Comparison of ENCODE assay signal across 20 cellular contexts in genomic region chr2:147660680-147661079, GRCh38.
DNase-seq lines count a peak whose midpoint lies in the region; FAIRE-seq and TF ChIP-seq lines count a peak whose summit lies in the region.
"Had no signal": no experiment of that assay in that cellular context is flagged by ENCODE, and none has a peak within 500 bp of the region (broad histone marks: within the 10 kb centered on the region; RNA-seq: fewer than 3 reads in every experiment).

No MANE protein-coding gene starts in this region.

- H3K27ac ChIP-seq in CD8-positive, alpha-beta memory T cell (ENCODE audit: low read depth, low read length): no peak overlapping the region
- H3K27ac ChIP-seq: 22Rv1, HL-60, RWPE1 had no signal

- H3K36me3 Mint-ChIP-seq in CD8-positive, alpha-beta memory T cell: no peaks in the 10 kb centered on the region

- H3K9me3 ChIP-seq in CD8-positive, alpha-beta memory T cell (ENCODE audit: low read length): no peaks in the 10 kb centered on the region

- H3K4me3 ChIP-seq in bronchial epithelial cell (ENCODE audit: low read depth, low read length): no peak overlapping the region
- H3K4me3 ChIP-seq in CD8-positive, alpha-beta memory T cell (ENCODE audit: low read length): no peak overlapping the region
- H3K4me3 ChIP-seq: GM12878 had no signal

- peaks cover 0 to 3% (median 0%) of the 10 kb centered on the region in 5 donors for H3K9me3 Mint-ChIP-seq in CD8-positive, alpha-beta memory T cell

- POLR2A ChIA-PET in CD8-positive, alpha-beta memory T cell (lab: Charles Lee): no interaction called here

- peaks cover 18 to 27% (median 20%) of the 10 kb centered on the region in 3 donors for H3K4me1 Mint-ChIP-seq in CD8-positive, alpha-beta memory T cell

- CTCF ChIA-PET in CD8-positive, alpha-beta memory T cell (lab: Charles Lee): no interaction called here

- TF ChIP-seq CTCF in bronchial epithelial cell (IDR thresholded peaks at IDR 0.05; ENCODE audit: insufficient read depth, low read length, severe bottlenecking): no peak

- no peak overlapping the region for H3K4me3 Mint-ChIP-seq in CD8-positive, alpha-beta memory T cell

- peaks cover 18% of the 10 kb centered on the region for H3K4me1 ChIP-seq in CD8-positive, alpha-beta memory T cell (ENCODE audit: insufficient read depth, low read length)

- FAIRE-seq in bronchial epithelial cell (lab: Jason Lieb, UNC): peak; percentile 50
- FAIRE-seq: GM12878 had no signal

- peaks cover 3 to 5% of the 10 kb centered on the region in 2 donors for H3K27me3 Mint-ChIP-seq in CD8-positive, alpha-beta memory T cell

- H3K27ac Mint-ChIP-seq in CD8-positive, alpha-beta memory T cell: no peak overlapping the region

- DNase-seq in DMS79 treated with DMSO at 0.1 percent for 48 hours (lab: John Stamatoyannopoulos, UW) (peak; percentile 17), DMS79 (lab: John Stamatoyannopoulos, UW) (no peak), bronchial epithelial cell (ENCODE audit: low read depth) (no peak), left kidney (ENCODE audit: low read depth, low spot score) (peak; percentile 73), NCI-H69 (lab: John Stamatoyannopoulos, UW) (no peak), pons (ENCODE audit: low spot score) (no peak)
- no peak for DNase-seq in CD8-positive, alpha-beta memory T cell
- DNase-seq: ACHN, DMS153, GDM1, NCI-H1048, NCI-H1417 treated with DMSO at 0.1 percent for 48 hours, NCI-H187, NCI-H2081 treated with DMSO at 0.1 percent for 48 hours, NCI-H774, SHP77 had no signal

- no peaks in the 10 kb centered on the region for H3K36me3 ChIP-seq in bronchial epithelial cell (ENCODE audit: control insufficient read depth, insufficient read depth, low read length)
- H3K36me3 ChIP-seq in CD8-positive, alpha-beta memory T cell (ENCODE audit: insufficient read depth, low read length): no peaks in the 10 kb centered on the region

- H3K27me3 ChIP-seq in bronchial epithelial cell (ENCODE audit: control insufficient read depth, insufficient read depth, low read length): no peaks in the 10 kb centered on the region
- no peaks in the 10 kb centered on the region for H3K27me3 ChIP-seq in CD8-positive, alpha-beta memory T cell (ENCODE audit: insufficient read depth, low read length, poor library complexity, severe bottlenecking)

Comparison
In these comparisons a context has a peak if more than half of its experiments do, and no peak if none do; other contexts are left out.
1. DNase-seq: peak in DMS79 treated with DMSO at 0.1 percent for 48 hours (single experiment) and left kidney (single experiment); none in DMS79 (single experiment), bronchial epithelial cell (single experiment), NCI-H69 (single experiment), CD8-positive, alpha-beta memory T cell (0 of 5) and pons (single experiment).